Comparison of ENCODE assay signal across 16 cellular contexts in genomic region chr16:68377667-68378420, GRCh38.
DNase-seq lines count a peak whose midpoint lies in the region; ATAC-seq, FAIRE-seq and TF ChIP-seq lines count a peak whose summit lies in the region.
"Had no signal": no experiment of that assay in that cellular context is flagged by ENCODE, and none has a peak within 500 bp of the region (broad histone marks: within the 10 kb centered on the region; RNA-seq: fewer than 3 reads in every experiment).

No MANE protein-coding gene starts in this region.

- H3K36me3 ChIP-seq in pancreas (no peaks in the 10 kb centered on the region), GM23248 (ENCODE audit: low read depth) (no peaks in the 10 kb centered on the region), psoas muscle (ENCODE audit: insufficient read depth in 1 of 2, low read depth in 1 of 2) (no peaks in the 10 kb centered on the region)
- H3K36me3 ChIP-seq: left ventricle myocardium inferior had no signal

- H3K27ac Mint-ChIP-seq in immature natural killer cell = no peak overlapping the region
- H3K27ac Mint-ChIP-seq: activated B cell treated with CpG ODN at 0.5 μM for 24 hours, progenitor cell of endocrine pancreas had no signal

- TF ChIP-seq CTCF in C4-2B (conservative IDR thresholded peaks at IDR 0.05) = no peak
- TF ChIP-seq CTCF in dorsolateral prefrontal cortex (IDR thresholded peaks at IDR 0.05 in 54 of 56, conservative IDR thresholded peaks at IDR 0.05 in 2 of 56; ENCODE audit: low read depth in 1 of 56, partially characterized antibody in 56 of 56) = no peak
- TF ChIP-seq CTCF in pancreas (IDR thresholded peaks at IDR 0.05) = no peak
- no peak for TF ChIP-seq CTCF in psoas muscle (IDR thresholded peaks at IDR 0.05)

- H4K20me1 ChIP-seq in GM23248 (ENCODE audit: insufficient read depth) = no peaks in the 10 kb centered on the region

- H2AFZ ChIP-seq in GM23248 = no peak overlapping the region

- H3K4me2 ChIP-seq in GM23248 (ENCODE audit: unreplicated experiment) = no peak overlapping the region

- no peak for FAIRE-seq in pancreas (lab: Jason Lieb, UNC)

- H3K4me1 Mint-ChIP-seq in immature natural killer cell = peaks cover 0 to 1% of the 10 kb centered on the region in 2 donors

- DNase-seq in NCI-H2227 (lab: John Stamatoyannopoulos, UW; ENCODE audit: unreplicated experiment) (peak; percentile 27), dorsolateral prefrontal cortex (peak in 7 of 10 donors; percentile 35 to 80 (median 62)), pancreas (peak in 2 of 6 donors; percentile 12 to 32), GM23248 (no peak), psoas muscle (no peak), NCI-H2107 (lab: John Stamatoyannopoulos, UW) (no peak), immature natural killer cell (no peak)
- DNase-seq: activated B cell treated with CpG ODN at 0.5 μM for 24 hours; activated gamma-delta T cell; left ventricle myocardium inferior; NCI-H146; stimulated activated CD4-positive, alpha-beta T cell treated with anti-CD3 and anti-CD28 coated beads, Interleukin-15, amount 100 ng/mL, for 24 hours; SW 1271 had no signal

- H3K4me3 ChIP-seq in dorsolateral prefrontal cortex (no peak overlapping the region), pancreas (no peak overlapping the region), GM23248 (no peak overlapping the region), psoas muscle (no peak overlapping the region)
- H3K4me3 ChIP-seq: left ventricle myocardium inferior had no signal

- no peaks in the 10 kb centered on the region for H3K9me3 Mint-ChIP-seq in immature natural killer cell
- H3K9me3 Mint-ChIP-seq: activated B cell treated with CpG ODN at 0.5 μM for 24 hours had no signal

- H3K27me3 ChIP-seq in dorsolateral prefrontal cortex (no peaks in the 10 kb centered on the region), pancreas (no peaks in the 10 kb centered on the region), GM23248 (replicated peaks; ENCODE audit: insufficient read depth) (no peaks in the 10 kb centered on the region), psoas muscle (ENCODE audit: insufficient read depth in 3 of 3, low read length in 2 of 3) (no peaks in the 10 kb centered on the region)

- H3K4me3 Mint-ChIP-seq in immature natural killer cell = no peak overlapping the region
- H3K4me3 Mint-ChIP-seq: activated B cell treated with CpG ODN at 0.5 μM for 24 hours had no signal

- intact Hi-C loops in dorsolateral prefrontal cortex (cut with DNase I) (loop anchor here in 1 of 2 donors (10.0 kb wide), 1 partner anchor 127 kb away; no protein-coding TSS in a partner anchor), pancreas (cut with DNase I) (no loop called here), psoas muscle (cut with DNase I) (no loop called here)

- H3K9ac ChIP-seq in GM23248 = no peak overlapping the region

- H3K79me2 ChIP-seq in GM23248 (ENCODE audit: insufficient read depth) = no peaks in the 10 kb centered on the region

- H3K4me1 ChIP-seq in pancreas (no peaks in the 10 kb centered on the region), GM23248 (ENCODE audit: insufficient read depth) (no peaks in the 10 kb centered on the region), psoas muscle (no peaks in the 10 kb centered on the region)
- H3K4me1 ChIP-seq: left ventricle myocardium inferior had no signal

- no peaks in the 10 kb centered on the region for H3K9me2 ChIP-seq in GM23248 (ENCODE audit: insufficient read depth)

- in situ Hi-C loops in GM23248 (cut with MboI) = no loop called here

- H3K27ac ChIP-seq in C4-2B (peak overlapping the region; percentile 42), dorsolateral prefrontal cortex (peak overlapping the region in 11 of 59 donors; percentile 8 to 75 (median 31)), pancreas (no peak overlapping the region), GM23248 (no peak overlapping the region), psoas muscle (no peak overlapping the region)
- H3K27ac ChIP-seq: left ventricle myocardium inferior had no signal

- 73 to 75% methylated on average over 13 of the region's 13 CpGs for WGBS in pancreas, 2 donors
- 63 to 67% methylated on average over 13 of the region's 13 CpGs for WGBS in GM23248 (ENCODE audit: low coverage in 1 of 2, low lambda C conversion rate in 2 of 2, missing lambda C conversion rate in 2 of 2), 2 experiments
- WGBS in psoas muscle, 3 donors = 69 to 71% (median 71%) methylated on average over 13 of the region's 13 CpGs

- no peaks in the 10 kb centered on the region for H3F3A ChIP-seq in GM23248 (ENCODE audit: insufficient read depth)

- H3K27me3 Mint-ChIP-seq in immature natural killer cell (ENCODE audit: low read depth in 3 of 3) = peaks cover 2 to 6% (median 3%) of the 10 kb centered on the region in 3 donors

- no peaks in the 10 kb centered on the region for H3K36me3 Mint-ChIP-seq in immature natural killer cell

- H3K9me3 ChIP-seq in pancreas = no peaks in the 10 kb centered on the region
- H3K9me3 ChIP-seq in GM23248 (ENCODE audit: low read depth) = no peaks in the 10 kb centered on the region
- no peaks in the 10 kb centered on the region for H3K9me3 ChIP-seq in psoas muscle
- H3K9me3 ChIP-seq: left ventricle myocardium inferior had no signal

- ATAC-seq in pancreas (peak in 3 of 4 donors; percentile 23 to 58 (median 58)), psoas muscle (no peak)
- ATAC-seq: Panc1 had no signal

Comparison
In these comparisons a context has a peak if more than half of its experiments do, and no peak if none do; other contexts are left out.
1. DNase-seq: peak in NCI-H2227 (single experiment) and dorsolateral prefrontal cortex (7 of 10); none in GM23248 (single experiment), psoas muscle (0 of 2), NCI-H2107 (single experiment) and immature natural killer cell (0 of 3).
2. ATAC-seq: peak in pancreas (3 of 4); none in psoas muscle (0 of 4).